8 cellular contexts compared by ENCODE assay signal in genomic region chr11:58286249-58286648, GRCh38. TPM values are rescaled to one million over a fixed set of nuclear protein-coding genes. Genes with fewer than 3 reads are reported as not detected.
A peak's percentile ranks its signal among the peaks of the same experiment; 100 is the strongest.
DNase-seq lines count a peak whose midpoint lies in the region; ATAC-seq, FAIRE-seq and TF ChIP-seq lines count a peak whose summit lies in the region.

No MANE protein-coding gene starts in this region.

- H3K27me3 Mint-ChIP-seq in stimulated activated naive B cell treated with anti-CD40 and anti-IgM and Interleukin-4, amounts not matched to agents 10 μg/mL and 1 μg/mL and 100 μg/mL, for 72 hours = peaks cover 35 to 50% of the 10 kb centered on the region in 2 donors

- peaks cover 0 to 4% of the 10 kb centered on the region in 2 donors for H3K9me3 Mint-ChIP-seq in stimulated activated naive B cell treated with anti-CD40 and anti-IgM and Interleukin-4, amounts not matched to agents 10 μg/mL and 1 μg/mL and 100 μg/mL, for 72 hours

- peak; percentile 39 for DNase-seq in AG10803 (ENCODE audit: low read depth)
- peak; percentile 38 for DNase-seq in RCC 7860 (ENCODE audit: low spot score)
- peak; percentile 45 for DNase-seq in fibroblast of the aortic adventitia (ENCODE audit: low read depth)
- no peak for DNase-seq in stimulated activated naive B cell treated with anti-CD40 and anti-IgM and Interleukin-4, amounts not matched to agents 10 μg/mL and 1 μg/mL and 100 μg/mL, for 72 hours
- no peak for DNase-seq in midbrain (lab: John Stamatoyannopoulos, UW)
- DNase-seq in stimulated activated CD4-positive, alpha-beta T cell treated with anti-CD3 and anti-CD28 coated beads, Interleukin-4, amount 100 ng/mL, for 4 hours = no peak

- no peak overlapping the region for H3K27ac Mint-ChIP-seq in stimulated activated naive B cell treated with anti-CD40 and anti-IgM and Interleukin-4, amounts not matched to agents 10 μg/mL and 1 μg/mL and 100 μg/mL, for 72 hours

- H3K4me3 Mint-ChIP-seq in stimulated activated naive B cell treated with anti-CD40 and anti-IgM and Interleukin-4, amounts not matched to agents 10 μg/mL and 1 μg/mL and 100 μg/mL, for 72 hours = no peak overlapping the region

- TF ChIP-seq CTCF in AG10803 (conservative IDR thresholded peaks at IDR 0.05; ENCODE audit: low read length) = peak; percentile 73
- TF ChIP-seq CTCF in fibroblast of the aortic adventitia (IDR thresholded peaks at IDR 0.05; ENCODE audit: insufficient read depth, low read length) = peak; percentile 74

- no peak overlapping the region for H3K4me3 ChIP-seq in AG10803 (ENCODE audit: low read length)
- H3K4me3 ChIP-seq in fibroblast of the aortic adventitia (ENCODE audit: low read depth, low read length) = no peak overlapping the region

- no peaks in the 10 kb centered on the region for H3K36me3 Mint-ChIP-seq in stimulated activated naive B cell treated with anti-CD40 and anti-IgM and Interleukin-4, amounts not matched to agents 10 μg/mL and 1 μg/mL and 100 μg/mL, for 72 hours

- FAIRE-seq in RCC 7860 (lab: Jason Lieb, UNC) = no peak

- peaks cover 0 to 9% of the 10 kb centered on the region in 2 donors for H3K4me1 Mint-ChIP-seq in stimulated activated naive B cell treated with anti-CD40 and anti-IgM and Interleukin-4, amounts not matched to agents 10 μg/mL and 1 μg/mL and 100 μg/mL, for 72 hours

- ATAC-seq in GM18498 (IDR thresholded peaks at IDR 0.05; ENCODE audit: unreplicated experiment) = peak; percentile 80
- ATAC-seq in HG03095 (IDR thresholded peaks at IDR 0.05; ENCODE audit: unreplicated experiment) = peak; percentile 78
- peak; percentile 93 for ATAC-seq in stimulated activated naive B cell treated with anti-CD40 and anti-IgM and Interleukin-4, amounts not matched to agents 10 μg/mL and 1 μg/mL and 100 μg/mL, for 72 hours (replicated peaks)

RNA-seq across cellular contexts. Expression of gene OR10W1, which starts 18.2 kb away (rescaled TPM):
- total RNA-seq in fibroblast of the aortic adventitia (ENCODE audit: low replicate concordance) = not detected in 2 replicates

RNA-seq across cellular contexts. Expression of gene OR10Q1, which starts 57.5 kb away (rescaled TPM):
- not detected in 2 replicates for total RNA-seq in fibroblast of the aortic adventitia (ENCODE audit: low replicate concordance)

Comparison
In these comparisons a context has a peak if more than half of its experiments do, and no peak if none do; other contexts are left out.
1. DNase-seq: peak in AG10803 (single experiment), RCC 7860 (single experiment) and fibroblast of the aortic adventitia (single experiment); none in stimulated activated naive B cell treated with anti-CD40 and anti-IgM and Interleukin-4, amounts not matched to agents 10 μg/mL and 1 μg/mL and 100 μg/mL, for 72 hours (single experiment), midbrain (single experiment) and stimulated activated CD4-positive, alpha-beta T cell treated with anti-CD3 and anti-CD28 coated beads, Interleukin-4, amount 100 ng/mL, for 4 hours (0 of 2).
2. Peak in every context shown above with its lines, with median percentiles within 50 percentile points of each other: ATAC-seq.